Comparison of ENCODE assay signal across 8 cellular contexts in the genomic region with DNA sequence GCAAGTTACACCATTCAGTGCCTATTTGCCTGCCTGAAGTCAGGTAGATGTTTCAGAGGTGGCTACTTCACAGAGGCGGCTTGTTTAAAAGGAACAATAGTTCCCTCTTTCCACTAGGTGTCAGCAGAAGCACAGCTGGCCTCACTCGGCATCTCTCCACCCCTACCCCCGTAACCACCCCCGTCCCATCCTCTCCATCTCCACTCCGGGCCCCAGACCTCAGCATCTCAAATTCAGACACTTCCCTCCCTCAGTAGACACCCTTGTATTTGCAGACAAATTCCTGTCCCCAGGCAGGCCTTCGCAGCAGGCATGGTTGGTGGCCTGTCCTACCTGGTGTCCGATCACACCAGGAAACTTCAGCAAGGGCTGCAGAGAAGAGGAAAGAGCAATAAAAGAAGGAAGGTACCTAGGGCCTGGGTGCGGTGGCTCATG. TPM values are rescaled to one million over a fixed set of nuclear protein-coding genes. Genes with fewer than 3 reads are reported as not detected.
DNase-seq lines count a peak whose midpoint lies in the region; ATAC-seq and TF ChIP-seq lines count a peak whose summit lies in the region.

No MANE protein-coding gene starts in this region.

- H3K4me3 Mint-ChIP-seq in activated naive CD8-positive, alpha-beta T cell treated with anti-CD3 and anti-CD28 coated beads, Interleukin-2, amount 10 ng/mL, durations not matched to agents 7 days and 5 days = peak overlapping the region; percentile 59

- peaks cover 13% of the 10 kb centered on the region for H3K4me1 Mint-ChIP-seq in activated naive CD8-positive, alpha-beta T cell treated with anti-CD3 and anti-CD28 coated beads, Interleukin-2, amount 10 ng/mL, durations not matched to agents 7 days and 5 days

- no peaks in the 10 kb centered on the region for H3K4me1 ChIP-seq in SJCRH30
- peaks cover 0 to 8% (median 2%) of the 10 kb centered on the region in 9 donors for H3K4me1 ChIP-seq in heart right ventricle

- peak; percentile 51 to 83 (median 76) for TF ChIP-seq CTCF in heart right ventricle (IDR thresholded peaks at IDR 0.05)

- H3K9me3 Mint-ChIP-seq in activated naive CD8-positive, alpha-beta T cell treated with anti-CD3 and anti-CD28 coated beads, Interleukin-2, amount 10 ng/mL, durations not matched to agents 7 days and 5 days = no peaks in the 10 kb centered on the region

- WGBS in heart right ventricle, 2 donors = 12 to 19% methylated on average over 8 of the region's 8 CpGs

- POLR2A ChIA-PET in activated naive CD8-positive, alpha-beta T cell treated with anti-CD3 and anti-CD28 coated beads, Interleukin-2, amount 10 ng/mL, durations not matched to agents 7 days and 5 days (lab: Charles Lee) = interaction anchor here (2.1 kb wide), 1 partner anchor 58 kb away, joined by 7 read pairs; a partner anchor contains a TSS

- peak; percentile 76 for DNase-seq in ELF-1 (ENCODE audit: low read depth, low spot score)
- peak; percentile 85 for DNase-seq in NAMALWA (ENCODE audit: low spot score)
- peak; percentile 82 to 86 for DNase-seq in SJCRH30
- peak; percentile 42 for DNase-seq in activated naive CD8-positive, alpha-beta T cell treated with anti-CD3 and anti-CD28 coated beads, Interleukin-2, amount 10 ng/mL, durations not matched to agents 7 days and 5 days
- peak in 1 of 2 donors; percentile 44 for DNase-seq in heart right ventricle
- DNase-seq in putamen (ENCODE audit: low spot score) = peak; percentile 46

- H3K36me3 Mint-ChIP-seq in activated naive CD8-positive, alpha-beta T cell treated with anti-CD3 and anti-CD28 coated beads, Interleukin-2, amount 10 ng/mL, durations not matched to agents 7 days and 5 days = no peaks in the 10 kb centered on the region

- peak overlapping the region; percentile 4 for H3K27ac Mint-ChIP-seq in activated naive CD8-positive, alpha-beta T cell treated with anti-CD3 and anti-CD28 coated beads, Interleukin-2, amount 10 ng/mL, durations not matched to agents 7 days and 5 days

- H3K27me3 ChIP-seq in SJCRH30 (no peaks in the 10 kb centered on the region), heart right ventricle (peaks cover 0 to 9% (median 0%) of the 10 kb centered on the region in 7 donors)

- H3K36me3 ChIP-seq in SJCRH30 = no peaks in the 10 kb centered on the region
- no peaks in the 10 kb centered on the region for H3K36me3 ChIP-seq in heart right ventricle

- peaks cover 13% of the 10 kb centered on the region for H3K27me3 Mint-ChIP-seq in activated naive CD8-positive, alpha-beta T cell treated with anti-CD3 and anti-CD28 coated beads, Interleukin-2, amount 10 ng/mL, durations not matched to agents 7 days and 5 days

- H3K9me3 ChIP-seq in SJCRH30 (replicated peaks) = no peaks in the 10 kb centered on the region
- no peaks in the 10 kb centered on the region for H3K9me3 ChIP-seq in heart right ventricle

- ATAC-seq in activated naive CD8-positive, alpha-beta T cell treated with anti-CD3 and anti-CD28 coated beads, Interleukin-2, amount 10 ng/mL, durations not matched to agents 7 days and 5 days (ENCODE audit: low read depth) = peak; percentile 88
- ATAC-seq in heart right ventricle = peak; percentile 72 to 91 (median 86)
- no peak for ATAC-seq in HG02759 (IDR thresholded peaks at IDR 0.05; ENCODE audit: unreplicated experiment)
- no peak for ATAC-seq in GM21619 (IDR thresholded peaks at IDR 0.05; ENCODE audit: unreplicated experiment)

- H3K4me3 ChIP-seq in SJCRH30 = no peak overlapping the region
- no peak overlapping the region for H3K4me3 ChIP-seq in heart right ventricle

- intact Hi-C loops in heart right ventricle (cut with DNase I) = loop anchor here (1.0 to 10.0 kb wide), 8 partner anchors 35 to 72 kb away; a partner anchor contains a TSS

- H3K27ac ChIP-seq in SJCRH30 (no peak overlapping the region), heart right ventricle (no peak overlapping the region)

RNA-seq across cellular contexts. Expression of a gene that starts 9.1 kb away (rescaled TPM):
- 53.4 and 62.8 TPM in 2 replicates for total RNA-seq in SJCRH30 (2014; rRNA removed; shearing (Covaris generic))
- 10 to 100 TPM; 91.7 TPM for total RNA-seq in activated naive CD8-positive, alpha-beta T cell treated with anti-CD3 and anti-CD28 coated beads, Interleukin-2, amount 10 ng/mL, durations not matched to agents 7 days and 5 days
- total RNA-seq in heart right ventricle = 10 to 100 TPM; 34.2 to 52.2 (median 45.0) TPM
- polyA plus RNA-seq in heart right ventricle = 10 to 100 TPM; 34.0 to 42.2 TPM

RNA-seq across cellular contexts. Expression of a gene that starts 58.8 kb away (rescaled TPM):
- total RNA-seq in SJCRH30 (2014; rRNA removed; shearing (Covaris generic)) = 20.0 and 20.1 TPM in 2 replicates
- 10 to 100 TPM; 12.5 to 12.6 TPM for total RNA-seq in activated naive CD8-positive, alpha-beta T cell treated with anti-CD3 and anti-CD28 coated beads, Interleukin-2, amount 10 ng/mL, durations not matched to agents 7 days and 5 days
- 10 to 100 TPM; 36.5 to 51.6 (median 48.1) TPM for total RNA-seq in heart right ventricle
- 10 to 100 TPM; 14.4 to 17.3 TPM for polyA plus RNA-seq in heart right ventricle

Comparison
In these comparisons a context has a peak if more than half of its experiments do, and no peak if none do; other contexts are left out.
1. ATAC-seq: peak in activated naive CD8-positive, alpha-beta T cell treated with anti-CD3 and anti-CD28 coated beads, Interleukin-2, amount 10 ng/mL, durations not matched to agents 7 days and 5 days (single experiment) and heart right ventricle (8 of 8); none in HG02759 (single experiment) and GM21619 (single experiment).